17 cellular contexts compared by ENCODE assay signal in the genomic region with DNA sequence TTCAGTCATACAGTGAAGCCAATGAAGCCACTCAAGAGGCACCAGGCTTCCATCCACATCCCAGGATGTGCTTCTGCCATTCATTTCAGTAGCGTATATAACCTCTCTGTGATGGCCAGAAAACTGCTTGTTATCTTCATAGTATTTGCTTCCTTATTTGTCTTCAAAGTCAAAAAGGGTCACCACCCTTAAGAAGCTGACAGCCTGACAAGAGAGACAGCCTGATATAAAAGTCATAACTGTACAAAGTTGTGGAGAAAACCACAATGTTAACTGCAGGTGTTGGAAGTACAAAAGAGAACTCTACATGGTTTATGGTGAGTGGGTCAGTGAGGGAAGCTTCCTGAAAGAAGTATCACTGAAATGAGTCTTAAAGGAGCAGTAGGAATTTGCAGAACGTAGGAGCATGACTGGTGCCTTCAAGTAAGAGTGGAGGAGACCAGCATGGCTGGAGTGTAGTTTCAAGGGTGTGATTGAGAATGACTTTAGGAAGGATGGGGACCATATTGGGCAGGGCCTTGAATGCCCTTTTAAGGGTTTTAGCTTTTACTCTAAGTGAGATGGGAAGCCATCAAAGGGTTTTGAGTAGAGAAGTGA.
"Had no signal": no experiment of that assay in that cellular context is flagged by ENCODE, and none has a peak within 500 bp of the region (broad histone marks: within the 10 kb centered on the region; RNA-seq: fewer than 3 reads in every experiment).

No MANE protein-coding gene starts in this region.

- H3K4me3 ChIP-seq: gastroesophageal sphincter, psoas muscle, right lobe of liver had no signal

- H3K9me3 ChIP-seq: gastroesophageal sphincter, psoas muscle, right lobe of liver had no signal

- H3K4me1 Mint-ChIP-seq: activated naive CD4-positive, alpha-beta T cell treated with anti-CD3 and anti-CD28 coated beads, Interleukin-2, amount 10 ng/mL, durations not matched to agents 7 days and 5 days; activated T-helper 17 cell treated with anti-CD3 and anti-CD28 coated beads, Interleukin-2, amount 50 U/mL, for 72 hours; brain; nephron had no signal

- H3K4me3 Mint-ChIP-seq: activated CD4-positive, alpha-beta memory T cell treated with anti-CD3 and anti-CD28 coated beads for 36 hours; activated naive CD4-positive, alpha-beta T cell treated with anti-CD3 and anti-CD28 coated beads, Interleukin-2, amount 10 ng/mL, durations not matched to agents 7 days and 5 days; activated T-helper 17 cell treated with anti-CD3 and anti-CD28 coated beads, Interleukin-2, amount 50 U/mL, for 72 hours; brain; effector memory CD8-positive, alpha-beta T cell; nephron; type B pancreatic cell had no signal

- ATAC-seq: activated T-helper 17 cell treated with anti-CD3 and anti-CD28 coated beads, Interleukin-2, amount 50 U/mL, for 72 hours; effector memory CD8-positive, alpha-beta T cell; gastroesophageal sphincter; left ventricle myocardium superior; psoas muscle; right lobe of liver had no signal

- H3K27ac ChIP-seq: epithelial cell of prostate, gastroesophageal sphincter, psoas muscle, right lobe of liver had no signal

- FAIRE-seq: keratinocyte had no signal

- H3K27ac Mint-ChIP-seq: activated CD4-positive, alpha-beta memory T cell treated with anti-CD3 and anti-CD28 coated beads for 36 hours; activated naive CD4-positive, alpha-beta T cell treated with anti-CD3 and anti-CD28 coated beads, Interleukin-2, amount 10 ng/mL, durations not matched to agents 7 days and 5 days; activated T-helper 17 cell treated with anti-CD3 and anti-CD28 coated beads, Interleukin-2, amount 50 U/mL, for 72 hours; brain; effector memory CD8-positive, alpha-beta T cell; nephron; type B pancreatic cell had no signal

- H3K36me3 ChIP-seq: gastroesophageal sphincter, right lobe of liver had no signal

- H3K9me3 Mint-ChIP-seq: activated CD4-positive, alpha-beta memory T cell treated with anti-CD3 and anti-CD28 coated beads for 36 hours; activated naive CD4-positive, alpha-beta T cell treated with anti-CD3 and anti-CD28 coated beads, Interleukin-2, amount 10 ng/mL, durations not matched to agents 7 days and 5 days; activated T-helper 17 cell treated with anti-CD3 and anti-CD28 coated beads, Interleukin-2, amount 50 U/mL, for 72 hours; effector memory CD8-positive, alpha-beta T cell; nephron; type B pancreatic cell had no signal

- H3K4me1 ChIP-seq: gastroesophageal sphincter, psoas muscle, right lobe of liver had no signal

- H3K27me3 Mint-ChIP-seq: activated CD4-positive, alpha-beta memory T cell treated with anti-CD3 and anti-CD28 coated beads for 36 hours; activated naive CD4-positive, alpha-beta T cell treated with anti-CD3 and anti-CD28 coated beads, Interleukin-2, amount 10 ng/mL, durations not matched to agents 7 days and 5 days; activated T-helper 17 cell treated with anti-CD3 and anti-CD28 coated beads, Interleukin-2, amount 50 U/mL, for 72 hours; brain; type B pancreatic cell had no signal

- H3K27me3 ChIP-seq: gastroesophageal sphincter, right lobe of liver had no signal

- DNase-seq: activated CD4-positive, alpha-beta memory T cell treated with anti-CD3 and anti-CD28 coated beads for 36 hours; activated CD4-positive, CD25-positive, alpha-beta regulatory T cell treated with anti-CD3 and anti-CD28 coated beads, Interleukin-2, amount 50 U/mL, for 72 hours; activated naive CD4-positive, alpha-beta T cell treated with anti-CD3 and anti-CD28 coated beads, Interleukin-2, amount 10 ng/mL, durations not matched to agents 7 days and 5 days; amygdala; effector memory CD8-positive, alpha-beta T cell; left ventricle myocardium superior; mesenchymal stem cell; psoas muscle; right lobe of liver; stimulated activated naive CD4-positive, alpha-beta T cell treated with Interleukin-2 at 50 U/mL for 16 hours had no signal

- H3K36me3 Mint-ChIP-seq: activated CD4-positive, alpha-beta memory T cell treated with anti-CD3 and anti-CD28 coated beads for 36 hours; activated naive CD4-positive, alpha-beta T cell treated with anti-CD3 and anti-CD28 coated beads, Interleukin-2, amount 10 ng/mL, durations not matched to agents 7 days and 5 days; brain; type B pancreatic cell had no signal
